2 cellular contexts compared by ENCODE assay signal in genomic region chr12:32666018-32666417, GRCh38.
TF ChIP-seq lines count a peak whose summit lies in the region.

No MANE protein-coding gene starts in this region.

TF ChIP-seq in HCT116, 20 proteins besides CTCF, POLR2A, EP300 and RAD21:
- no peak for TF ChIP-seq ZFX (IDR thresholded peaks at IDR 0.05)
- no peak for TF ChIP-seq CBX3 (IDR thresholded peaks at IDR 0.05; ENCODE audit: low read depth)
- no peak for TF ChIP-seq REST (IDR thresholded peaks at IDR 0.05; ENCODE audit: low read depth)
- TF ChIP-seq EZH2phosphoT487 (IDR thresholded peaks at IDR 0.05; ENCODE audit: borderline replicate concordance) = no peak
- TF ChIP-seq ZBTB33 (IDR thresholded peaks at IDR 0.05; ENCODE audit: extremely low read depth, insufficient replicate concordance, low read length) = no peak
- TF ChIP-seq EZH2 (IDR thresholded peaks at IDR 0.05) = no peak
- no peak for TF ChIP-seq ATF3 (IDR thresholded peaks at IDR 0.05)
- TF ChIP-seq MAX (IDR thresholded peaks at IDR 0.05) = no peak
- no peak for TF ChIP-seq ZNF274 (IDR thresholded peaks at IDR 0.05; ENCODE audit: low read depth, low read length)
- TF ChIP-seq POLR2AphosphoS5 (IDR thresholded peaks at IDR 0.05; ENCODE audit: low read depth, low read length) = no peak
- no peak for TF ChIP-seq YY1 (IDR thresholded peaks at IDR 0.05; ENCODE audit: extremely low read depth, insufficient replicate concordance, low read depth, low read length)
- no peak for TF ChIP-seq TCF7L2 (IDR thresholded peaks at IDR 0.05; ENCODE audit: borderline replicate concordance, extremely low read depth, insufficient read depth, insufficient read length)
- TF ChIP-seq EGR1 (IDR thresholded peaks at IDR 0.05; ENCODE audit: low read depth) = no peak
- TF ChIP-seq CEBPB (IDR thresholded peaks at IDR 0.05; ENCODE audit: low read depth) = no peak
- TF ChIP-seq JUND (IDR thresholded peaks at IDR 0.05) = no peak
- no peak for TF ChIP-seq FOSL1 (IDR thresholded peaks at IDR 0.05; ENCODE audit: low read depth)
- TF ChIP-seq SIN3A (IDR thresholded peaks at IDR 0.05; ENCODE audit: low read depth) = no peak

TF ChIP-seq in K562, 482 proteins besides CTCF, POLR2A, EP300 and RAD21:
- no peak for TF ChIP-seq XRCC5 (IDR thresholded peaks at IDR 0.05; ENCODE audit: low read depth, low read length)
- no peak for TF ChIP-seq L3MBTL2 (IDR thresholded peaks at IDR 0.05)
- TF ChIP-seq E4F1 (CRISPR knock-in tag; IDR thresholded peaks at IDR 0.05; ENCODE audit: borderline replicate concordance) = no peak
- TF ChIP-seq ZNF212 (CRISPR knock-in tag; IDR thresholded peaks at IDR 0.05) = no peak
- TF ChIP-seq SFPQ (IDR thresholded peaks at IDR 0.05; ENCODE audit: low read depth, low read length) = no peak
- TF ChIP-seq RBM39 (optimal IDR thresholded peaks at IDR 0.05; ENCODE audit: low read depth, low read length) = no peak
